ENCODE assay signal across 17 cellular contexts in genomic region chr10:35399414-35400009, GRCh38.
"Had no signal": no experiment of that assay in that cellular context is flagged by ENCODE, and none has a peak within 500 bp of the region (broad histone marks: within the 10 kb centered on the region; RNA-seq: fewer than 3 reads in every experiment).

No MANE protein-coding gene starts in this region.

- H3K4me3 ChIP-seq: body of pancreas, lung, smooth muscle cell, stomach, upper lobe of right lung had no signal

- H3K27ac Mint-ChIP-seq: activated CD4-positive, alpha-beta T cell treated with anti-CD3 and anti-CD28 coated beads for 36 hours; activated naive CD8-positive, alpha-beta T cell treated with anti-CD3 and anti-CD28 coated beads for 36 hours; mesothelial cell of epicardium had no signal

- H3K4me3 Mint-ChIP-seq: activated CD4-positive, alpha-beta T cell treated with anti-CD3 and anti-CD28 coated beads for 36 hours; activated naive CD8-positive, alpha-beta T cell treated with anti-CD3 and anti-CD28 coated beads for 36 hours; mesothelial cell of epicardium; neural crest cell had no signal

- ATAC-seq: activated CD4-positive, alpha-beta T cell treated with anti-CD3 and anti-CD28 coated beads for 36 hours; body of pancreas; foreskin keratinocyte; upper lobe of right lung had no signal

- H3K27me3 ChIP-seq: body of pancreas, foreskin keratinocyte, stomach, upper lobe of right lung had no signal

- DNase-seq: activated CD4-positive, alpha-beta T cell treated with anti-CD3 and anti-CD28 coated beads for 36 hours; activated CD4-positive, alpha-beta T cell treated with anti-CD3 and anti-CD28 coated beads, Interleukin-2, amount 50 U/mL, for 48 hours; activated naive CD8-positive, alpha-beta T cell treated with anti-CD3 and anti-CD28 coated beads for 36 hours; body of pancreas; caudate nucleus; foreskin keratinocyte; hippocampal formation; islet precursor cell; stimulated activated CD4-positive, alpha-beta T cell treated with anti-CD3 and anti-CD28 coated beads, Interleukin-4, amount 100 ng/mL, for 1 hour; stomach; T1000; upper lobe of right lung had no signal

- H3K36me3 ChIP-seq: stomach, upper lobe of right lung had no signal

- H3K36me3 Mint-ChIP-seq: activated naive CD8-positive, alpha-beta T cell treated with anti-CD3 and anti-CD28 coated beads for 36 hours; mesothelial cell of epicardium had no signal

- H3K4me1 ChIP-seq: foreskin keratinocyte had no signal

- H3K9me3 ChIP-seq: body of pancreas, stomach, upper lobe of right lung had no signal

- H3K27ac ChIP-seq: body of pancreas, epithelial cell of prostate, foreskin keratinocyte, stomach had no signal

- H3K27me3 Mint-ChIP-seq: activated CD4-positive, alpha-beta T cell treated with anti-CD3 and anti-CD28 coated beads for 36 hours; activated naive CD8-positive, alpha-beta T cell treated with anti-CD3 and anti-CD28 coated beads for 36 hours had no signal

- H3K9me3 Mint-ChIP-seq: activated naive CD8-positive, alpha-beta T cell treated with anti-CD3 and anti-CD28 coated beads for 36 hours; mesothelial cell of epicardium; neural crest cell had no signal
